Comparison of ENCODE assay signal across 37 cellular contexts in genomic region chr3:181770296-181770695, GRCh38. TPM values are rescaled to one million over a fixed set of nuclear protein-coding genes. Genes with fewer than 3 reads are reported as not detected.
"Had no signal": no experiment of that assay in that cellular context is flagged by ENCODE, and none has a peak within 500 bp of the region (broad histone marks: within the 10 kb centered on the region; RNA-seq: fewer than 3 reads in every experiment).

No MANE protein-coding gene starts in this region.

- DNase-seq: Karpas-422, Kasumi-1, MG63, MM.1S, MV-4-11, NCI-H1048, NCI-H1092, NCI-H1092 treated with DMSO at 0.1 percent for 48 hours, NCI-H1105, NCI-H1105 treated with DMSO at 0.1 percent for 48 hours, NCI-H1417, NCI-H1417 treated with DMSO at 0.1 percent for 48 hours, NCI-H1436, NCI-H1436 treated with DMSO at 0.1 percent for 48 hours, NCI-H146, NCI-H1694, NCI-H1694 treated with DMSO at 0.1 percent for 48 hours, NCI-H187, NCI-H187 treated with DMSO at 0.1 percent for 48 hours, NCI-H1930, NCI-H2029, NCI-H2029 treated with DMSO at 0.1 percent for 48 hours, NCI-H2081, NCI-H2081 treated with DMSO at 0.1 percent for 48 hours, NCI-H2107, NCI-H2171, NCI-H2171 treated with DMSO at 0.1 percent for 48 hours, NCI-H2227 treated with DMSO at 0.1 percent for 48 hours, NCI-H226, NCI-H345, NCI-H446, NCI-H446 treated with DMSO at 0.1 percent for 48 hours, NCI-H510A, NCI-H510A treated with DMSO at 0.1 percent for 48 hours had no signal

RNA-seq across cellular contexts. Expression of gene SOX2, which starts 58.6 kb away (rescaled TPM):
- total RNA-seq: LHCN-M2, MCF 10A, NCI-H460 had no signal
